ENCODE assay signal across 8 cellular contexts in the genomic region with DNA sequence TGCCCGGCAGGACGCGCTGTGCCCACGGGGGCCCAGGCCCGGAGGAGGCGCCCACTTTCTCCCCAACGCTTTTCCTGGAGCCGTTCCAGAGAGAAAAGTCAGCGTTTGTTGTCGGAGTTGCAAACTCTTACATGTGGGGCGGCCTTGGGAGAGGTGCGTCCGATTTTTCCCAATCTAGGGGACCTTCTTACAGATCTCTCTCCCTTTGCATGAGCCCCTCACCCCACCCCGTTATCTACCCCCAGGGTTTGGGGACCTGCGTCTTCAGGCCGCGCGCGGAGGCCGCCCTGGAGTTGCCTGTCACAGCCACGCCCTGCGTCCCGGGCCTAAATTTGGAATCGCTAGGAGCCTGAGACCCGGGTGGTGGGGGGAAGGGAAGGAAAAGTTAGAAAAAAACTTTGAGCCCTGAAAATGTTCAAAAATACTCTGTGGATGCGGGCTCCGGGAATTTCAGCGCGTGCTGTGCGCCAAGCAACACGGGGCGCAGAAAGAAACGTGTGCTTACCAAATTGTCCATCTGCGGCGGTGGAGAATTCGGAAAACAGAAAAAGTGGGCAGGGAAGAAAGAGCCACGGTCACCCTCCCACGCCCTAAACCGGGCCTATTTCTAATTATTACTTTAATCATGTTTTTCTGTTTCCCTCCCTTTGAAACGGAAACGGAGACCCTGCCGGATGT. TPM values are rescaled to one million over a fixed set of nuclear protein-coding genes. Genes with fewer than 3 reads are reported as not detected.
DNase-seq lines count a peak whose midpoint lies in the region; ATAC-seq and TF ChIP-seq lines count a peak whose summit lies in the region.

No MANE protein-coding gene starts in this region.

- no peaks in the 10 kb centered on the region for H3K9me3 ChIP-seq in transverse colon

- H3K27me3 Mint-ChIP-seq in activated T-cell treated with anti-CD3 and anti-CD28 coated beads, Interleukin-2, amount 50 U/mL, for 24 hours, result no peaks in the 10 kb centered on the region

- peaks cover 5 to 55% (median 39%) of the 10 kb centered on the region in 4 donors for H3K4me1 ChIP-seq in transverse colon

- intact Hi-C loops in lower leg skin (cut with DNase I; ENCODE audit: low total_unique reads), result no loop called here
- intact Hi-C loops in transverse colon (cut with DNase I; ENCODE audit: low total_unique reads), result no loop called here

- in situ Hi-C loops in transverse colon (cut with MboI; ENCODE audit: low pct_ligation_motif_present in 1 of 4, low pct_unique_long_range_greater_than_20kb in 1 of 4, low sequenced_read_pairs in 3 of 4), result no loop called here

- H3K27ac ChIP-seq in caudate nucleus (ENCODE audit: low read depth, low read length) (peak overlapping the region; percentile 36), transverse colon (peak overlapping the region; percentile 93 to 95 (median 94))

- no peak for ATAC-seq in GM19463 (IDR thresholded peaks at IDR 0.05; ENCODE audit: unreplicated experiment)

- H3K27ac Mint-ChIP-seq in activated T-cell treated with anti-CD3 and anti-CD28 coated beads, Interleukin-2, amount 50 U/mL, for 24 hours, result peak overlapping the region; percentile 96

- H3K9me3 Mint-ChIP-seq in activated T-cell treated with anti-CD3 and anti-CD28 coated beads, Interleukin-2, amount 50 U/mL, for 24 hours, result peaks cover 2% of the 10 kb centered on the region

- H3K27me3 ChIP-seq in transverse colon, result no peaks in the 10 kb centered on the region

- WGBS in lower leg skin, 2 donors, result 0 to 1% methylated on average over 39 to 42 of the region's 42 CpGs
- 0% methylated on average over 15 to 41 of the region's 42 CpGs for WGBS in transverse colon (ENCODE audit: low coverage in 1 of 2), 2 donors

- TF ChIP-seq CTCF in lower leg skin (IDR thresholded peaks at IDR 0.05), result no peak
- no peak for TF ChIP-seq CTCF in transverse colon (IDR thresholded peaks at IDR 0.05)

- H3K36me3 Mint-ChIP-seq in activated T-cell treated with anti-CD3 and anti-CD28 coated beads, Interleukin-2, amount 50 U/mL, for 24 hours (ENCODE audit: low read depth), result peaks cover 48% of the 10 kb centered on the region

- peak overlapping the region; percentile 84 for H3K4me3 ChIP-seq in lower leg skin (ENCODE audit: low read depth, poor library complexity, severe bottlenecking)
- H3K4me3 ChIP-seq in transverse colon, result peak overlapping the region; percentile 89 to 98 (median 92)

- H3K4me1 Mint-ChIP-seq in activated T-cell treated with anti-CD3 and anti-CD28 coated beads, Interleukin-2, amount 50 U/mL, for 24 hours (ENCODE audit: low read depth), result peaks cover 43% of the 10 kb centered on the region

- TF ChIP-seq POLR2A in lower leg skin (IDR thresholded peaks at IDR 0.05), result no peak
- TF ChIP-seq POLR2A in transverse colon (IDR thresholded peaks at IDR 0.05), result no peak

- no peaks in the 10 kb centered on the region for H3K36me3 ChIP-seq in transverse colon

- H3K4me3 Mint-ChIP-seq in activated T-cell treated with anti-CD3 and anti-CD28 coated beads, Interleukin-2, amount 50 U/mL, for 24 hours, result peak overlapping the region; percentile 94

- no peak for TF ChIP-seq EP300 in transverse colon (IDR thresholded peaks at IDR 0.05; ENCODE audit: low read depth)

- peak; percentile 70 for DNase-seq in activated T-cell treated with anti-CD3 and anti-CD28 coated beads, Interleukin-2, amount 50 U/mL, for 24 hours
- DNase-seq in activated T-cell treated with anti-CD3 and anti-CD28 coated beads, Interleukin-2, amount 50 U/mL, for 1 hour, result no peak
- peak; percentile 22 for DNase-seq in NCI-H226
- DNase-seq in caudate nucleus (lab: John Stamatoyannopoulos, UW), result no peak
- peak in 1 of 2 donors; percentile 90 for DNase-seq in lower leg skin (ENCODE audit: low spot score in 2 of 2)
- peak; percentile 41 for DNase-seq in transverse colon
- DNase-seq in NCI-H1105 (lab: John Stamatoyannopoulos, UW), result no peak

RNA-seq across cellular contexts. Expression of gene CD99, which starts 0.6 kb away (rescaled TPM):
- total RNA-seq in lower leg skin (100 to 1,000 TPM; 168 to 384 (median 194) TPM), transverse colon (100 to 1,000 TPM; 134 to 178 (median 143) TPM)

Comparison
In these comparisons a context has a peak if more than half of its experiments do, and no peak if none do; other contexts are left out.
1. DNase-seq: peak in activated T-cell treated with anti-CD3 and anti-CD28 coated beads, Interleukin-2, amount 50 U/mL, for 24 hours (single experiment), NCI-H226 (single experiment) and transverse colon (single experiment); none in activated T-cell treated with anti-CD3 and anti-CD28 coated beads, Interleukin-2, amount 50 U/mL, for 1 hour (single experiment), caudate nucleus (0 of 61) and NCI-H1105 (single experiment).